Comparison of ENCODE assay signal across 8 cellular contexts in the genomic region with DNA sequence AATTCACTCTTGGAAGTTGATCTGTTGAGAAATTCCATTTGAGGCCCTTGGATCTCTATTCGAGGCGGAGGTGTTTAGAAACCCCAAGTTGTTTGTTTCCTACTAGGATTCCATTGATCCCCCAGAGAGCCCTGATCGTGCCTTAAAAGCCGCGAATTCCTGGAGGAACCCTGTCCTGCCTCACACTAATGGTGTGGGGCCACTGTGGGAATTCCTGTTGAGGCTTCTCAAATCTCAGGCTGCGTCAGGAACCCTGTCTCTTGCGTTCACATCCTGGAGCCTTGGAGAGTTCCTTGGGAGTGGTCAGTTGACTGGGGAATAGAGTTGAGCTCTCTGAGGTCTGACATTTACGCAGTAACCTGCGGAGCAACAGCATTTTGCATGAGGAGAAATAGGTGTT. TPM values are rescaled to one million over a fixed set of nuclear protein-coding genes. Genes with fewer than 3 reads are reported as not detected.
DNase-seq lines count a peak whose midpoint lies in the region; ATAC-seq and TF ChIP-seq lines count a peak whose summit lies in the region.

No MANE protein-coding gene starts in this region.

- POLR2A ChIA-PET in BJ (lab: Charles Lee) (no interaction called here), Panc1 (lab: Charles Lee) (no interaction called here)

- H3K27me3 ChIP-seq in BJ (ENCODE audit: control insufficient read depth, insufficient read depth, low read length) (no peaks in the 10 kb centered on the region), Panc1 (ENCODE audit: control insufficient read depth, insufficient read depth, low read length) (no peaks in the 10 kb centered on the region), neuron (ENCODE audit: insufficient read depth, low read length) (peaks cover 11% of the 10 kb centered on the region)

- H3K9me3 ChIP-seq in Panc1 (ENCODE audit: control insufficient read depth, insufficient read depth, low read depth, low read length) = no peaks in the 10 kb centered on the region
- H3K9me3 ChIP-seq in neuron (ENCODE audit: low read length) = no peaks in the 10 kb centered on the region

- H3K27ac ChIP-seq in Panc1 (ENCODE audit: low read length) = no peak overlapping the region

- peak overlapping the region; percentile 100 for H2AFZ ChIP-seq in neuron (ENCODE audit: low read depth, low read length)

- BruUV-seq in Panc1 (replicated peaks; lab: Mats Ljungman, UMichigan) = no TSS peak

- no peaks in the 10 kb centered on the region for H3K36me3 ChIP-seq in BJ (ENCODE audit: control insufficient read depth, insufficient read depth, low read length)
- H3K36me3 ChIP-seq in Panc1 (ENCODE audit: control insufficient read depth, insufficient read depth, low read length) = no peaks in the 10 kb centered on the region; the same call in 1 of the 2 replicates
- no peaks in the 10 kb centered on the region for H3K36me3 ChIP-seq in neuron (ENCODE audit: insufficient read depth, low read length)

- CTCF ChIA-PET in BJ (lab: Yijun Ruan, JAX) = interaction anchor here (1.2 to 2.4 kb wide), 4 partner anchors 14 to 92 kb away, joined by 4 to 8 read pairs (median 4); partner anchors contain the start of genes STEAP1 and STEAP2
- CTCF ChIA-PET in Panc1 (lab: Charles Lee) = no interaction called here

- H3K4me3 ChIP-seq in BJ (ENCODE audit: low read depth, low read length) (peak overlapping the region; percentile 64), Panc1 (ENCODE audit: low read depth in 2 of 2, low read length in 2 of 2) (peak overlapping the region; percentile 85 to 87; a peak in 3 of 4 replicates), fibroblast of mammary gland (ENCODE audit: control insufficient read depth, low read depth, low read length) (peak overlapping the region; percentile 78), neuron (ENCODE audit: low read length) (peak overlapping the region; percentile 99)

- TF ChIP-seq CTCF in BJ (IDR thresholded peaks at IDR 0.05; ENCODE audit: insufficient read depth, low read depth, low read length) (no peak), Panc1 (IDR thresholded peaks at IDR 0.05) (no peak), fibroblast of mammary gland (conservative IDR thresholded peaks at IDR 0.05; ENCODE audit: control insufficient read depth, insufficient read depth, low read depth, low read length) (no peak)

- in situ Hi-C loops in Panc1 (cut with HindIII; ENCODE audit: low pct_unique_long_range_greater_than_20kb, low sequenced_read_pairs) = no loop called here

- intact Hi-C loops in Panc1 (cut with micrococcal nuclease; ENCODE audit: unreplicated experiment) = no loop called here

- ATAC-seq in Panc1 (no peak), GM21515 (IDR thresholded peaks at IDR 0.05; ENCODE audit: unreplicated experiment) (no peak), HG02973 (IDR thresholded peaks at IDR 0.05; ENCODE audit: unreplicated experiment) (no peak)

- H3K4me1 ChIP-seq in Panc1 (ENCODE audit: control insufficient read depth, insufficient read depth, low read length) (peaks cover 14% of the 10 kb centered on the region), neuron (ENCODE audit: insufficient read depth, low read length) (peaks cover 8% of the 10 kb centered on the region)

- DNase-seq in BJ (ENCODE audit: low read depth) (no peak), Panc1 (ENCODE audit: low read depth, low spot score) (no peak), fibroblast of mammary gland (ENCODE audit: low read depth) (peak; percentile 93), NCI-H1048 (lab: John Stamatoyannopoulos, UW) (no peak), EL (no peak)

RNA-seq across cellular contexts. Expression of gene CFAP69, which starts 1.2 kb away (rescaled TPM):
- 0.90 and 2.3 TPM in 2 replicates for polyA plus RNA-seq in BJ (2011; rRNA removed)
- polyA minus RNA-seq in BJ (2011; rRNA and poly(A)+ RNA removed) = 0.57 and 2.6 TPM in 2 replicates
- total RNA-seq in Panc1 (2021; ENCODE audit: unreplicated experiment) = 0.51 TPM
- 1.4 TPM for polyA plus RNA-seq in Panc1 (2012; ENCODE audit: insufficient read length)

RNA-seq across cellular contexts. Expression of gene STEAP2, which starts 34.6 kb away (rescaled TPM):
- polyA plus RNA-seq in BJ (2011; rRNA removed) = 2.1 and 5.1 TPM in 2 replicates
- polyA minus RNA-seq in BJ (2011; rRNA and poly(A)+ RNA removed) = 2.9 and 3.1 TPM in 2 replicates
- total RNA-seq in Panc1 (2021; ENCODE audit: unreplicated experiment) = 4.1 TPM
- polyA plus RNA-seq in Panc1 (2012; ENCODE audit: insufficient read length) = 1.7 TPM
